Comparison of ENCODE assay signal across 31 cellular contexts in genomic region chr22:41922940-41923594, GRCh38. TPM values are rescaled to one million over a fixed set of nuclear protein-coding genes. Genes with fewer than 3 reads are reported as not detected.
DNase-seq lines count a peak whose midpoint lies in the region; ATAC-seq, FAIRE-seq and TF ChIP-seq lines count a peak whose summit lies in the region.
"Had no signal": no experiment of that assay in that cellular context is flagged by ENCODE, and none has a peak within 500 bp of the region (broad histone marks: within the 10 kb centered on the region; RNA-seq: fewer than 3 reads in every experiment).

No MANE protein-coding gene starts in this region.

- no peaks in the 10 kb centered on the region for H3K36me3 Mint-ChIP-seq in T-helper 17 cell (ENCODE audit: low read depth)
- H3K36me3 Mint-ChIP-seq: activated naive CD8-positive, alpha-beta T cell treated with anti-CD3 and anti-CD28 coated beads, Interleukin-2, amount 10 ng/mL, durations not matched to agents 7 days and 5 days; CD4-positive, CD25-positive, alpha-beta regulatory T cell had no signal

- no peaks in the 10 kb centered on the region for H3K79me2 ChIP-seq in HepG2 (ENCODE audit: insufficient read depth, low read length)

- intact Hi-C loops in HepG2 (cut with micrococcal nuclease; ENCODE audit: unreplicated experiment), result no loop called here
- intact Hi-C loops in right lobe of liver (cut with DNase I), result no loop called here

- WGBS in HepG2 (ENCODE audit: low lambda C conversion rate), result 24% methylated on average over 4 of the region's 4 CpGs
- WGBS in right lobe of liver (ENCODE audit: insufficient coverage, low coverage, low lambda C conversion rate, missing lambda C conversion rate), result 93% methylated on average over 2 of the region's 4 CpGs

- H3K27ac Mint-ChIP-seq in T-helper 17 cell, result no peak overlapping the region
- H3K27ac Mint-ChIP-seq: activated CD4-positive, alpha-beta T cell treated with anti-CD3 and anti-CD28 coated beads, Interleukin-2, amount 10 ng/mL, durations not matched to agents 24 days and 14 days; activated naive CD8-positive, alpha-beta T cell treated with anti-CD3 and anti-CD28 coated beads, Interleukin-2, amount 10 ng/mL, durations not matched to agents 7 days and 5 days; neural progenitor cell had no signal

- H3K4me1 Mint-ChIP-seq in T-helper 17 cell, result peaks cover 17% of the 10 kb centered on the region

- TF ChIP-seq CTCF in HepG2 (CRISPR knock-in tag; IDR thresholded peaks at IDR 0.05), result no peak
- no peak for TF ChIP-seq CTCF in right lobe of liver (IDR thresholded peaks at IDR 0.05)

- no peaks in the 10 kb centered on the region for H4K20me1 ChIP-seq in HepG2 (ENCODE audit: insufficient read depth, low read length)

- peaks cover 13 to 41% of the 10 kb centered on the region in 2 experiments; a peak in 4 of 5 replicates for H3K27me3 ChIP-seq in HepG2 (ENCODE audit: control insufficient read depth in 1 of 2, insufficient read depth in 2 of 2, low read length in 2 of 2)
- no peaks in the 10 kb centered on the region for H3K27me3 ChIP-seq in right lobe of liver
- H3K27me3 ChIP-seq: testis had no signal

- no TSS peak for BruUV-seq in HepG2 (replicated peaks; lab: Mats Ljungman, UMichigan)

- no peak overlapping the region for H2AFZ ChIP-seq in HepG2 (ENCODE audit: low read length)
- H2AFZ ChIP-seq: neural progenitor cell had no signal

- CTCF ChIA-PET in HepG2 (lab: Yijun Ruan, JAX; ENCODE audit: low intra/inter-chr PET ratio, low total read pairs), result no interaction called here

- H3K9ac ChIP-seq in HepG2 (ENCODE audit: insufficient read depth, low read depth, low read length), result no peak overlapping the region
- H3K9ac ChIP-seq: neural progenitor cell had no signal

- H3K4me1 ChIP-seq in HepG2 (ENCODE audit: insufficient read depth, low read length) (peaks cover 59% of the 10 kb centered on the region), right lobe of liver (peaks cover 0 to 16% (median 0%) of the 10 kb centered on the region in 4 donors)

- no peak for TF ChIP-seq RAD21 in HepG2 (CRISPR knock-in tag; IDR thresholded peaks at IDR 0.05)

- no peak for DNase-seq in HepG2 (ENCODE audit: low spot score)
- DNase-seq in right lobe of liver, result no peak
- no peak for DNase-seq in T-helper 17 cell
- no peak for DNase-seq in HCEC 1CT
- no peak for DNase-seq in NCI-H2196 (lab: John Stamatoyannopoulos, UW; ENCODE audit: unreplicated experiment)
- no peak for DNase-seq in HUDEP-2 (lab: John Stamatoyannopoulos, UW; ENCODE audit: unreplicated experiment in 76 of 76)
- DNase-seq: activated CD4-positive, alpha-beta T cell treated with anti-CD3 and anti-CD28 coated beads, Interleukin-2, amount 10 ng/mL, durations not matched to agents 24 days and 14 days; activated CD8-positive, alpha-beta memory T cell treated with anti-CD3 and anti-CD28 coated beads for 24 hours; activated effector memory CD4-positive, alpha-beta T cell treated with anti-CD3 and anti-CD28 coated beads, Interleukin-2, amount 50 U/mL, for 16 hours; activated naive CD8-positive, alpha-beta T cell treated with anti-CD3 and anti-CD28 coated beads, Interleukin-2, amount 10 ng/mL, durations not matched to agents 7 days and 5 days; aorta; CD4-positive, CD25-positive, alpha-beta regulatory T cell; heart right ventricle; left ventricle myocardium inferior; NCI-H146; NCI-H446; NCI-H748 treated with DMSO at 0.1 percent for 48 hours; SIG-M5; small intestine; stimulated activated naive CD8-positive, alpha-beta T cell treated with anti-CD3 and anti-CD28 coated beads, Interleukin-15, Interleukin-2, amounts not matched to agents 100 U/mL and 50 U/mL, for 24 hours; SW 1271; T1000; testis had no signal

- no peak for ATAC-seq in HepG2
- ATAC-seq in right lobe of liver, result no peak
- ATAC-seq in T-helper 17 cell, result no peak
- ATAC-seq: heart right ventricle; stimulated activated naive CD8-positive, alpha-beta T cell treated with anti-CD3 and anti-CD28 coated beads, Interleukin-15, Interleukin-2, amounts not matched to agents 100 U/mL and 50 U/mL, for 24 hours had no signal

- no peak for FAIRE-seq in HepG2 (lab: Jason Lieb, UNC)
- FAIRE-seq: endothelial cell of umbilical vein, frontal cortex, keratinocyte, RCC 7860, small intestine, urothelium cell line had no signal

- in situ Hi-C loops in HepG2 (cut with HindIII; ENCODE audit: extremely low pct_ligation_motif_present, low pct_unique_long_range_greater_than_20kb), result no loop called here

- H3K36me3 ChIP-seq in HepG2 (replicated peaks in 1 of 2; ENCODE audit: control insufficient read depth in 1 of 2, insufficient read depth in 2 of 2, low read length in 2 of 2), result no peaks in the 10 kb centered on the region
- no peaks in the 10 kb centered on the region for H3K36me3 ChIP-seq in right lobe of liver
- H3K36me3 ChIP-seq: heart right ventricle, left ventricle myocardium inferior, neural progenitor cell had no signal

- H3K27ac ChIP-seq in HepG2 (ENCODE audit: extremely low read length, insufficient read depth, low read length), result no peak overlapping the region
- no peak overlapping the region for H3K27ac ChIP-seq in right lobe of liver
- H3K27ac ChIP-seq: heart right ventricle, left ventricle myocardium inferior, neural progenitor cell, testis had no signal

- no peaks in the 10 kb centered on the region for H3K27me3 Mint-ChIP-seq in T-helper 17 cell

- H3K4me3 Mint-ChIP-seq in T-helper 17 cell, result peak overlapping the region; percentile 31
- H3K4me3 Mint-ChIP-seq: activated CD4-positive, alpha-beta T cell treated with anti-CD3 and anti-CD28 coated beads, Interleukin-2, amount 10 ng/mL, durations not matched to agents 24 days and 14 days; activated naive CD8-positive, alpha-beta T cell treated with anti-CD3 and anti-CD28 coated beads, Interleukin-2, amount 10 ng/mL, durations not matched to agents 7 days and 5 days; neural progenitor cell had no signal

- no peak overlapping the region for H3K4me2 ChIP-seq in HepG2 (ENCODE audit: low read depth, low read length)
- H3K4me2 ChIP-seq: neural progenitor cell had no signal

- POLR2A ChIA-PET in HepG2 (lab: Yijun Ruan, JAX), result no interaction called here

- no peak for TF ChIP-seq EP300 in HepG2 (IDR thresholded peaks at IDR 0.05; ENCODE audit: low read depth in 2 of 2, low read length in 2 of 2)
- no peak for TF ChIP-seq EP300 in HepG2 (CRISPR knock-in tag; IDR thresholded peaks at IDR 0.05; ENCODE audit: borderline replicate concordance)

- 0 out of 4 replicates have a peak, but pooled peaks of 1 of the 2 experiments have one; percentile 13 for TF ChIP-seq POLR2A in HepG2 (IDR thresholded peaks at IDR 0.05; ENCODE audit: insufficient read depth in 1 of 2, low read depth in 2 of 2, low read length in 2 of 2)
- no peak for TF ChIP-seq POLR2A in right lobe of liver (IDR thresholded peaks at IDR 0.05)

- H3K4me3 ChIP-seq in HepG2 (replicated peaks in 1 of 3; ENCODE audit: insufficient read depth in 1 of 3, low read depth in 2 of 3, low read length in 3 of 3) (no peak overlapping the region), right lobe of liver (no peak overlapping the region)
- H3K4me3 ChIP-seq: heart right ventricle, left ventricle myocardium inferior, neural progenitor cell, testis had no signal

- H3K9me3 ChIP-seq in HepG2 (ENCODE audit: low read length) (no peaks in the 10 kb centered on the region), right lobe of liver (no peaks in the 10 kb centered on the region), T-helper 17 cell (ENCODE audit: control insufficient read depth, low read length, poor library complexity, severe bottlenecking) (no peaks in the 10 kb centered on the region)
- H3K9me3 ChIP-seq: heart right ventricle, left ventricle myocardium inferior, testis had no signal

RNA-seq across cellular contexts. Expression of gene TNFRSF13C, which starts 3.5 kb away (rescaled TPM):
- total RNA-seq in HepG2 (2016; rRNA removed; fragmentation: Illumina TruSeq; extraction: Trizol) (0.11 TPM in 1 of 2 replicates, not detected in the other), right lobe of liver (under 1 TPM in 4 of 6 experiments, not detected in 2; 0.04 to 0.22 (median 0.18) TPM), T-helper 17 cell (10 to 100 TPM; 10.2 to 23.9 TPM)
- total RNA-seq in HepG2 (2016; cell fraction: cytosol; rRNA removed; fragmentation: Illumina TruSeq; extraction: Trizol; ENCODE audit: low read depth), result 0.10 TPM in 1 of 2 replicates, not detected in the other
- total RNA-seq in HepG2 (2016; cell fraction: insoluble cytoplasmic fraction; rRNA removed; fragmentation: Illumina TruSeq; extraction: Trizol), result 0.17 TPM in 1 of 2 replicates, not detected in the other
- 0.07 and 0.09 TPM in 2 replicates for total RNA-seq in HepG2 (2016; cell fraction: membrane; rRNA removed; fragmentation: Illumina TruSeq; extraction: Trizol)
- 0.25 and 0.38 TPM in 2 replicates for total RNA-seq in HepG2 (2016; cell fraction: nucleus; rRNA removed; fragmentation: Illumina TruSeq; extraction: Trizol)
- polyA plus RNA-seq in HepG2 (2011; rRNA removed), result 0.22 and 0.29 TPM in 2 replicates
- polyA plus RNA-seq in HepG2 (2011; cell fraction: cytosol; rRNA removed), result 0.03 and 0.04 TPM in 2 replicates
- polyA plus RNA-seq in HepG2 (2011; cell fraction: nucleus; rRNA removed), result 1.2 and 1.7 TPM in 2 replicates
- polyA plus RNA-seq in HepG2 (2012), result 0.16 and 0.31 TPM in 2 replicates
- not detected in 2 replicates for polyA plus RNA-seq in HepG2 (2016; cell fraction: cytosol; fragmentation: Illumina TruSeq; extraction: Trizol; ENCODE audit: low read depth)
- polyA plus RNA-seq in HepG2 (2016; cell fraction: insoluble cytoplasmic fraction; fragmentation: Illumina TruSeq; extraction: Trizol; ENCODE audit: low read depth), result 0.05 TPM in 1 of 2 replicates, not detected in the other
- polyA plus RNA-seq in HepG2 (2016; cell fraction: membrane; fragmentation: Illumina TruSeq; extraction: Trizol; ENCODE audit: low read depth), result 0.05 and 0.06 TPM in 2 replicates
- 1.1 and 1.2 TPM in 2 replicates for polyA plus RNA-seq in HepG2 (2016; cell fraction: nucleus; fragmentation: Illumina TruSeq; extraction: Trizol; ENCODE audit: insufficient read depth, low read depth)
- polyA minus RNA-seq in HepG2 (2011; rRNA and poly(A)+ RNA removed; ENCODE audit: low replicate concordance), result 0.46 and 1.4 TPM in 2 replicates
- polyA minus RNA-seq in HepG2 (2011; cell fraction: cytosol; rRNA and poly(A)+ RNA removed), result 0.20 TPM in 1 of 2 replicates, not detected in the other
- polyA minus RNA-seq in HepG2 (2011; cell fraction: nucleus; rRNA and poly(A)+ RNA removed), result 0.26 and 0.37 TPM in 2 replicates
- polyA plus RNA-seq: aorta had no signal

RNA-seq across cellular contexts. Expression of gene SHISA8, which starts 8.2 kb away (rescaled TPM):
- not detected in 2 replicates for total RNA-seq in HepG2 (2016; rRNA removed; fragmentation: Illumina TruSeq; extraction: Trizol)
- total RNA-seq in HepG2 (2016; cell fraction: cytosol; rRNA removed; fragmentation: Illumina TruSeq; extraction: Trizol; ENCODE audit: low read depth), result not detected in 2 replicates
- total RNA-seq in HepG2 (2016; cell fraction: insoluble cytoplasmic fraction; rRNA removed; fragmentation: Illumina TruSeq; extraction: Trizol), result not detected in 2 replicates
- total RNA-seq in HepG2 (2016; cell fraction: membrane; rRNA removed; fragmentation: Illumina TruSeq; extraction: Trizol), result not detected in 2 replicates
- total RNA-seq in HepG2 (2016; cell fraction: nucleus; rRNA removed; fragmentation: Illumina TruSeq; extraction: Trizol), result not detected in 2 replicates
- not detected in 2 replicates for polyA plus RNA-seq in HepG2 (2011; rRNA removed)
- not detected in 2 replicates for polyA plus RNA-seq in HepG2 (2011; cell fraction: cytosol; rRNA removed)
- polyA plus RNA-seq in HepG2 (2011; cell fraction: nucleus; rRNA removed), result not detected in 2 replicates
- not detected in 2 replicates for polyA plus RNA-seq in HepG2 (2012)
- polyA plus RNA-seq in HepG2 (2016; cell fraction: cytosol; fragmentation: Illumina TruSeq; extraction: Trizol; ENCODE audit: low read depth), result not detected in 2 replicates
- not detected in 2 replicates for polyA plus RNA-seq in HepG2 (2016; cell fraction: insoluble cytoplasmic fraction; fragmentation: Illumina TruSeq; extraction: Trizol; ENCODE audit: low read depth)
- polyA plus RNA-seq in HepG2 (2016; cell fraction: membrane; fragmentation: Illumina TruSeq; extraction: Trizol; ENCODE audit: low read depth), result not detected in 2 replicates
- polyA plus RNA-seq in HepG2 (2016; cell fraction: nucleus; fragmentation: Illumina TruSeq; extraction: Trizol; ENCODE audit: insufficient read depth, low read depth), result not detected in 2 replicates
- polyA minus RNA-seq in HepG2 (2011; rRNA and poly(A)+ RNA removed; ENCODE audit: low replicate concordance), result not detected in 2 replicates
- polyA minus RNA-seq in HepG2 (2011; cell fraction: cytosol; rRNA and poly(A)+ RNA removed), result not detected in 2 replicates
- polyA minus RNA-seq in HepG2 (2011; cell fraction: nucleus; rRNA and poly(A)+ RNA removed), result not detected in 2 replicates
- not detected for total RNA-seq in right lobe of liver
- total RNA-seq in T-helper 17 cell, result 1 to 10 TPM in 1 of 2 donors, not detected in 1; 1.6 TPM
- total RNA-seq: A172; activated naive CD8-positive, alpha-beta T cell treated with anti-CD3 and anti-CD28 coated beads, Interleukin-2, amount 10 ng/mL, durations not matched to agents 7 days and 5 days; aorta; endothelial cell of umbilical vein; frontal cortex; mesenteric fat pad had no signal
- polyA plus RNA-seq: aorta, endothelial cell of umbilical vein, keratinocyte had no signal

RNA-seq across cellular contexts. Expression of gene CENPM, which starts 23.9 kb away (rescaled TPM):
- total RNA-seq in HepG2 (2016; rRNA removed; fragmentation: Illumina TruSeq; extraction: Trizol), result 37.3 and 41.8 TPM in 2 replicates
- 13.0 and 13.7 TPM in 2 replicates for total RNA-seq in HepG2 (2016; cell fraction: cytosol; rRNA removed; fragmentation: Illumina TruSeq; extraction: Trizol; ENCODE audit: low read depth)
- total RNA-seq in HepG2 (2016; cell fraction: insoluble cytoplasmic fraction; rRNA removed; fragmentation: Illumina TruSeq; extraction: Trizol), result 37.1 and 38.5 TPM in 2 replicates
- 17.3 and 25.3 TPM in 2 replicates for total RNA-seq in HepG2 (2016; cell fraction: membrane; rRNA removed; fragmentation: Illumina TruSeq; extraction: Trizol)
- total RNA-seq in HepG2 (2016; cell fraction: nucleus; rRNA removed; fragmentation: Illumina TruSeq; extraction: Trizol), result 25.4 and 26.0 TPM in 2 replicates
- 10.6 and 11.2 TPM in 2 replicates for polyA plus RNA-seq in HepG2 (2011; rRNA removed)
- polyA plus RNA-seq in HepG2 (2011; cell fraction: cytosol; rRNA removed), result 6.7 and 15.2 TPM in 2 replicates
- polyA plus RNA-seq in HepG2 (2011; cell fraction: nucleus; rRNA removed), result 15.5 and 21.0 TPM in 2 replicates
- 4.9 and 8.1 TPM in 2 replicates for polyA plus RNA-seq in HepG2 (2012)
- polyA plus RNA-seq in HepG2 (2016; cell fraction: cytosol; fragmentation: Illumina TruSeq; extraction: Trizol; ENCODE audit: low read depth), result 11.6 and 12.9 TPM in 2 replicates
- polyA plus RNA-seq in HepG2 (2016; cell fraction: insoluble cytoplasmic fraction; fragmentation: Illumina TruSeq; extraction: Trizol; ENCODE audit: low read depth), result 35.7 and 42.0 TPM in 2 replicates
- polyA plus RNA-seq in HepG2 (2016; cell fraction: membrane; fragmentation: Illumina TruSeq; extraction: Trizol; ENCODE audit: low read depth), result 15.9 TPM in 2 replicates
- 29.0 and 31.5 TPM in 2 replicates for polyA plus RNA-seq in HepG2 (2016; cell fraction: nucleus; fragmentation: Illumina TruSeq; extraction: Trizol; ENCODE audit: insufficient read depth, low read depth)
- 31.7 and 74.0 TPM in 2 replicates for polyA minus RNA-seq in HepG2 (2011; rRNA and poly(A)+ RNA removed; ENCODE audit: low replicate concordance)
- 4.4 and 9.0 TPM in 2 replicates for polyA minus RNA-seq in HepG2 (2011; cell fraction: cytosol; rRNA and poly(A)+ RNA removed)
- polyA minus RNA-seq in HepG2 (2011; cell fraction: nucleus; rRNA and poly(A)+ RNA removed), result 7.8 and 10.3 TPM in 2 replicates
- total RNA-seq in right lobe of liver, result 1 to 10 TPM in 2 of 6 experiments, under 1 TPM in 2, not detected in 2; 0.29 to 3.7 (median 1.8) TPM
- 10 to 100 TPM; 26.9 to 28.3 TPM for total RNA-seq in T-helper 17 cell
- total RNA-seq: mesenteric fat pad had no signal

RNA-seq across cellular contexts. Expression of gene SEPTIN3, which starts 46.2 kb away (rescaled TPM):
- total RNA-seq in HepG2 (2016; rRNA removed; fragmentation: Illumina TruSeq; extraction: Trizol) (not detected in 2 replicates), right lobe of liver (under 1 TPM in 3 of 6 experiments, not detected in 3; 0.06 to 0.16 (median 0.07) TPM), T-helper 17 cell (under 1 TPM in 1 of 2 donors, not detected in 1; 0.42 TPM)
- not detected in 2 replicates for total RNA-seq in HepG2 (2016; cell fraction: cytosol; rRNA removed; fragmentation: Illumina TruSeq; extraction: Trizol; ENCODE audit: low read depth)
- not detected in 2 replicates for total RNA-seq in HepG2 (2016; cell fraction: insoluble cytoplasmic fraction; rRNA removed; fragmentation: Illumina TruSeq; extraction: Trizol)
- 0.03 TPM in 1 of 2 replicates, not detected in the other for total RNA-seq in HepG2 (2016; cell fraction: membrane; rRNA removed; fragmentation: Illumina TruSeq; extraction: Trizol)
- total RNA-seq in HepG2 (2016; cell fraction: nucleus; rRNA removed; fragmentation: Illumina TruSeq; extraction: Trizol), result not detected in 2 replicates
- 0.04 and 0.08 TPM in 2 replicates for polyA plus RNA-seq in HepG2 (2011; rRNA removed)
- polyA plus RNA-seq in HepG2 (2011; cell fraction: cytosol; rRNA removed), result 0.01 and 0.04 TPM in 2 replicates
- 0.14 TPM in 1 of 2 replicates, not detected in the other for polyA plus RNA-seq in HepG2 (2011; cell fraction: nucleus; rRNA removed)
- polyA plus RNA-seq in HepG2 (2012), result 0.08 TPM in 1 of 2 replicates, not detected in the other
- polyA plus RNA-seq in HepG2 (2016; cell fraction: cytosol; fragmentation: Illumina TruSeq; extraction: Trizol; ENCODE audit: low read depth), result not detected in 2 replicates
- 0.07 TPM in 1 of 2 replicates, not detected in the other for polyA plus RNA-seq in HepG2 (2016; cell fraction: insoluble cytoplasmic fraction; fragmentation: Illumina TruSeq; extraction: Trizol; ENCODE audit: low read depth)
- polyA plus RNA-seq in HepG2 (2016; cell fraction: membrane; fragmentation: Illumina TruSeq; extraction: Trizol; ENCODE audit: low read depth), result 0.07 TPM in 1 of 2 replicates, not detected in the other
- polyA plus RNA-seq in HepG2 (2016; cell fraction: nucleus; fragmentation: Illumina TruSeq; extraction: Trizol; ENCODE audit: insufficient read depth, low read depth), result 0.09 TPM in 1 of 2 replicates, not detected in the other
- 0.04 and 2.7 TPM in 2 replicates for polyA minus RNA-seq in HepG2 (2011; rRNA and poly(A)+ RNA removed; ENCODE audit: low replicate concordance)
- polyA minus RNA-seq in HepG2 (2011; cell fraction: cytosol; rRNA and poly(A)+ RNA removed), result not detected in 2 replicates
- polyA minus RNA-seq in HepG2 (2011; cell fraction: nucleus; rRNA and poly(A)+ RNA removed), result not detected in 2 replicates
- total RNA-seq: left ventricle myocardium inferior had no signal

Comparison
In these comparisons a context has a peak if more than half of its experiments do, and no peak if none do; other contexts are left out.
1. RNA of gene TNFRSF13C, which starts 3.5 kb away (total RNA-seq): 10.2 to 23.9 TPM in T-helper 17 cell; 0.04 to 0.22 TPM in right lobe of liver and 0.07 to 0.38 TPM in HepG2; every median in the first group is over 4 times any median in the second.